In the genomic region with DNA sequence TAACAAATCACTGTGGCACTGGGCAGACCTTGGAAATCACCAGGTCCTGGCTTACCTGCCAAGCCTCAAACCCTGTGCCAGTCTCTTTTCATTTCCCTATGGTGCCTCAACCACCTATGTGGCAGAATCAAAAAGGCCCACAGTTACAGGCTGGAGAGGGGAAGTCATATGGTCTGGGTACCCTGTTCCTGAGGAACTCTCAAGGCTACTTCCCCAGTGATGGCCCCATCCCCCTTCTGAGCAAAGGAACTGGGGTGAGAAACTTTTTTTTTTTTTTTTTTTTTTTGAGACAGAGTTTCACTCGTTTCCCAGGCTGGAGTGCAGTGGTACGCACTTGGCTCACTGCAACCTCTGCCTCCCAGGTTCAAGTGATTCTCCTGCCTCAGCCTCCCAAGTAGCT, we compare ENCODE assay signal across 16 cellular contexts.
DNase-seq lines count a peak whose midpoint lies in the region; ATAC-seq and TF ChIP-seq lines count a peak whose summit lies in the region.
"Had no signal": no experiment of that assay in that cellular context is flagged by ENCODE, and none has a peak within 500 bp of the region (broad histone marks: within the 10 kb centered on the region; RNA-seq: fewer than 3 reads in every experiment).

No MANE protein-coding gene starts in this region.

- POLR2A ChIA-PET in activated CD4-positive, alpha-beta memory T cell treated with anti-CD3 and anti-CD28 coated beads for 36 hours (lab: Charles Lee), result no interaction called here
- POLR2A ChIA-PET in activated CD4-positive, alpha-beta memory T cell treated with anti-CD3 and anti-CD28 coated beads, Interleukin-2, amount 10 ng/mL, durations not matched to agents 7 days and 5 days (lab: Charles Lee), result interaction anchor here (0.7 kb wide), 1 partner anchor 56 kb away, joined by 4 read pairs; no protein-coding TSS in a partner anchor
- POLR2A ChIA-PET in naive thymus-derived CD8-positive, alpha-beta T cell (lab: Charles Lee), result interaction anchor here (0.6 to 0.9 kb wide), 2 partner anchors 9 to 202 kb away, joined by 3 read pairs; no protein-coding TSS in a partner anchor

- intact Hi-C loops in activated CD4-positive, alpha-beta memory T cell treated with anti-CD3 and anti-CD28 coated beads for 36 hours (cut with micrococcal nuclease), result no loop called here
- intact Hi-C loops in uterus (cut with DNase I; ENCODE audit: low total_unique reads), result no loop called here

- no peaks in the 10 kb centered on the region for H3K27me3 Mint-ChIP-seq in activated CD4-positive, alpha-beta memory T cell treated with anti-CD3 and anti-CD28 coated beads for 36 hours
- no peaks in the 10 kb centered on the region for H3K27me3 Mint-ChIP-seq in activated CD4-positive, alpha-beta memory T cell treated with anti-CD3 and anti-CD28 coated beads, Interleukin-2, amount 10 ng/mL, durations not matched to agents 7 days and 5 days
- no peaks in the 10 kb centered on the region for H3K27me3 Mint-ChIP-seq in endodermal cell (ENCODE audit: insufficient read depth)
- H3K27me3 Mint-ChIP-seq in naive thymus-derived CD8-positive, alpha-beta T cell, result peaks cover 0 to 1% (median 0%) of the 10 kb centered on the region in 5 donors

- H3K27me3 ChIP-seq in endodermal cell (ENCODE audit: control insufficient read depth, insufficient read depth, low read length, poor library complexity, severe bottlenecking) (no peaks in the 10 kb centered on the region), uterus (no peaks in the 10 kb centered on the region)

- TF ChIP-seq CTCF in endodermal cell (conservative IDR thresholded peaks at IDR 0.05), result no peak
- TF ChIP-seq CTCF in uterus (IDR thresholded peaks at IDR 0.05), result no peak

- TF ChIP-seq POLR2A in uterus (IDR thresholded peaks at IDR 0.05), result no peak

- H3K36me3 ChIP-seq in endodermal cell (ENCODE audit: control insufficient read depth, insufficient read depth, low read length), result peaks cover 82% of the 10 kb centered on the region
- no peaks in the 10 kb centered on the region for H3K36me3 ChIP-seq in uterus

- H3K4me3 Mint-ChIP-seq in activated CD4-positive, alpha-beta memory T cell treated with anti-CD3 and anti-CD28 coated beads for 36 hours, result no peak overlapping the region
- no peak overlapping the region for H3K4me3 Mint-ChIP-seq in activated CD4-positive, alpha-beta memory T cell treated with anti-CD3 and anti-CD28 coated beads, Interleukin-2, amount 10 ng/mL, durations not matched to agents 7 days and 5 days
- H3K4me3 Mint-ChIP-seq in endodermal cell, result no peak overlapping the region
- no peak overlapping the region for H3K4me3 Mint-ChIP-seq in naive thymus-derived CD8-positive, alpha-beta T cell

- H3K9me3 Mint-ChIP-seq in activated CD4-positive, alpha-beta memory T cell treated with anti-CD3 and anti-CD28 coated beads for 36 hours, result no peaks in the 10 kb centered on the region
- H3K9me3 Mint-ChIP-seq in activated CD4-positive, alpha-beta memory T cell treated with anti-CD3 and anti-CD28 coated beads, Interleukin-2, amount 10 ng/mL, durations not matched to agents 7 days and 5 days, result no peaks in the 10 kb centered on the region
- H3K9me3 Mint-ChIP-seq in endodermal cell, result no peaks in the 10 kb centered on the region
- no peaks in the 10 kb centered on the region for H3K9me3 Mint-ChIP-seq in naive thymus-derived CD8-positive, alpha-beta T cell

- ATAC-seq in naive thymus-derived CD8-positive, alpha-beta T cell, result no peak
- no peak for ATAC-seq in GM19452 (IDR thresholded peaks at IDR 0.05; ENCODE audit: unreplicated experiment)

- H3K9me3 ChIP-seq in endodermal cell (ENCODE audit: control insufficient read depth, low read length) (no peaks in the 10 kb centered on the region), uterus (no peaks in the 10 kb centered on the region)
- H3K9me3 ChIP-seq: A549 had no signal

- H3K4me3 ChIP-seq in endodermal cell (ENCODE audit: low read length) (no peak overlapping the region), uterus (no peak overlapping the region)
- H3K4me3 ChIP-seq: A549 had no signal

- H3K4me1 ChIP-seq in endodermal cell (ENCODE audit: control insufficient read depth, insufficient read depth, low read length) (peaks cover 18% of the 10 kb centered on the region), uterus (peaks cover 4 to 39% of the 10 kb centered on the region in 2 donors)

- H3K9ac ChIP-seq in endodermal cell (ENCODE audit: extremely low read depth, low read length, poor library complexity, severe bottlenecking), result no peak overlapping the region

- peak overlapping the region; percentile 38 for H3K27ac Mint-ChIP-seq in activated CD4-positive, alpha-beta memory T cell treated with anti-CD3 and anti-CD28 coated beads for 36 hours
- H3K27ac Mint-ChIP-seq in activated CD4-positive, alpha-beta memory T cell treated with anti-CD3 and anti-CD28 coated beads, Interleukin-2, amount 10 ng/mL, durations not matched to agents 7 days and 5 days, result no peak overlapping the region
- peak overlapping the region; percentile 65 for H3K27ac Mint-ChIP-seq in endodermal cell
- H3K27ac Mint-ChIP-seq in naive thymus-derived CD8-positive, alpha-beta T cell, result peak overlapping the region in 7 of 10 donors; percentile 20 to 73 (median 38)

- CTCF ChIA-PET in activated CD4-positive, alpha-beta memory T cell treated with anti-CD3 and anti-CD28 coated beads for 36 hours (lab: Charles Lee), result interaction anchor here (10.8 kb wide), 1 partner anchor 39 kb away, joined by 285 read pairs; no protein-coding TSS in a partner anchor
- CTCF ChIA-PET in activated CD4-positive, alpha-beta memory T cell treated with anti-CD3 and anti-CD28 coated beads, Interleukin-2, amount 10 ng/mL, durations not matched to agents 7 days and 5 days (lab: Charles Lee), result interaction anchor here (1.9 to 3.5 kb wide), 2 partner anchors 9 to 36 kb away, joined by 5 to 18 read pairs; no protein-coding TSS in a partner anchor

- H3K27ac ChIP-seq in endodermal cell (ENCODE audit: low read depth, low read length), result no peak overlapping the region
- peak overlapping the region; percentile 56 to 63 for H3K27ac ChIP-seq in uterus
- H3K27ac ChIP-seq: WERI-Rb-1 had no signal

- WGBS in endodermal cell (ENCODE audit: insufficient coverage in 1 of 2, insufficient read length in 1 of 2), 2 experiments, result 90% methylated on average over 2 of the region's 2 CpGs; no CpG with 5 or more reads in 1 of the 2 experiments

- H3K36me3 Mint-ChIP-seq in activated CD4-positive, alpha-beta memory T cell treated with anti-CD3 and anti-CD28 coated beads for 36 hours, result peaks cover 22% of the 10 kb centered on the region
- H3K36me3 Mint-ChIP-seq in activated CD4-positive, alpha-beta memory T cell treated with anti-CD3 and anti-CD28 coated beads, Interleukin-2, amount 10 ng/mL, durations not matched to agents 7 days and 5 days (ENCODE audit: low read depth), result peaks cover 27% of the 10 kb centered on the region
- H3K36me3 Mint-ChIP-seq in endodermal cell (ENCODE audit: low read depth), result peaks cover 86% of the 10 kb centered on the region
- H3K36me3 Mint-ChIP-seq in naive thymus-derived CD8-positive, alpha-beta T cell, result peaks cover 0 to 67% (median 0%) of the 10 kb centered on the region in 3 donors

- no peak for DNase-seq in activated CD4-positive, alpha-beta memory T cell treated with anti-CD3 and anti-CD28 coated beads for 36 hours
- no peak for DNase-seq in activated CD4-positive, alpha-beta memory T cell treated with anti-CD3 and anti-CD28 coated beads, Interleukin-2, amount 10 ng/mL, durations not matched to agents 7 days and 5 days
- DNase-seq in endodermal cell, result no peak
- no peak for DNase-seq in naive thymus-derived CD8-positive, alpha-beta T cell
- no peak for DNase-seq in uterus
- DNase-seq in dedifferentiated amniotic fluid mesenchymal stem cell (ENCODE audit: extremely low spot score), result no peak
- DNase-seq in NCI-H1417 (lab: John Stamatoyannopoulos, UW), result no peak
- DNase-seq: activated T-cell treated with anti-CD3 and anti-CD28 coated beads, Interleukin-2, amount 50 U/mL, for 48 hours; central memory CD4-positive, alpha-beta T cell; DMS53; kidney; NCI-H187 treated with DMSO at 0.1 percent for 48 hours; RPMI8226; WERI-Rb-1 had no signal

- H3K4me1 Mint-ChIP-seq in activated CD4-positive, alpha-beta memory T cell treated with anti-CD3 and anti-CD28 coated beads for 36 hours (ENCODE audit: low read depth), result peaks cover 10% of the 10 kb centered on the region
- peaks cover 8% of the 10 kb centered on the region for H3K4me1 Mint-ChIP-seq in activated CD4-positive, alpha-beta memory T cell treated with anti-CD3 and anti-CD28 coated beads, Interleukin-2, amount 10 ng/mL, durations not matched to agents 7 days and 5 days
- peaks cover 57% of the 10 kb centered on the region for H3K4me1 Mint-ChIP-seq in endodermal cell
- H3K4me1 Mint-ChIP-seq in naive thymus-derived CD8-positive, alpha-beta T cell, result peaks cover 19 to 51% (median 34%) of the 10 kb centered on the region in 4 donors
